In genomic region chr2:86622878-86623548, GRCh38 we compare ENCODE assay signal across 8 cellular contexts. TPM values are rescaled to one million over a fixed set of nuclear protein-coding genes. Genes with fewer than 3 reads are reported as not detected.
DNase-seq lines count a peak whose midpoint lies in the region; ATAC-seq, FAIRE-seq and TF ChIP-seq lines count a peak whose summit lies in the region.

No MANE protein-coding gene starts in this region.

- H3K36me3 ChIP-seq in GM23338 (ENCODE audit: insufficient read depth) (no peaks in the 10 kb centered on the region), KMS-11 (ENCODE audit: insufficient read depth) (no peaks in the 10 kb centered on the region)

- peak overlapping the region; percentile 94 for H3K4me3 Mint-ChIP-seq in GM23338
- peak overlapping the region; percentile 93 for H3K4me3 Mint-ChIP-seq in activated CD4-positive, alpha-beta T cell treated with anti-CD3 and anti-CD28 coated beads, Interleukin-2, amount 10 ng/mL, durations not matched to agents 24 days and 14 days
- H3K4me3 Mint-ChIP-seq in dendritic cell treated with granulocyte-macrophage colony-stimulating factor and Interleukin-4, amounts not matched to agents 40 ng/mL and 50 ng/mL, for 4 days, result peak overlapping the region; percentile 95

- H4K20me1 ChIP-seq in GM23338 (replicated peaks; ENCODE audit: insufficient read depth) (no peaks in the 10 kb centered on the region; the same call in 1 of the 2 replicates), KMS-11 (ENCODE audit: insufficient read depth) (no peaks in the 10 kb centered on the region)

- H3K4me1 Mint-ChIP-seq in GM23338, result peaks cover 9% of the 10 kb centered on the region; the same call in 2 of the 3 replicates
- H3K4me1 Mint-ChIP-seq in activated CD4-positive, alpha-beta T cell treated with anti-CD3 and anti-CD28 coated beads, Interleukin-2, amount 10 ng/mL, durations not matched to agents 24 days and 14 days, result peaks cover 20% of the 10 kb centered on the region
- H3K4me1 Mint-ChIP-seq in dendritic cell treated with granulocyte-macrophage colony-stimulating factor and Interleukin-4, amounts not matched to agents 40 ng/mL and 50 ng/mL, for 4 days (ENCODE audit: low read depth), result peaks cover 22% of the 10 kb centered on the region

- H3K36me3 Mint-ChIP-seq in GM23338 (ENCODE audit: low read depth), result no peaks in the 10 kb centered on the region
- H3K36me3 Mint-ChIP-seq in activated CD4-positive, alpha-beta T cell treated with anti-CD3 and anti-CD28 coated beads, Interleukin-2, amount 10 ng/mL, durations not matched to agents 24 days and 14 days (ENCODE audit: low read depth), result peaks cover 19% of the 10 kb centered on the region
- H3K36me3 Mint-ChIP-seq in dendritic cell treated with granulocyte-macrophage colony-stimulating factor and Interleukin-4, amounts not matched to agents 40 ng/mL and 50 ng/mL, for 4 days (ENCODE audit: low read depth), result peaks cover 33% of the 10 kb centered on the region

- TF ChIP-seq POLR2A in GM12891 (IDR thresholded peaks at IDR 0.05; ENCODE audit: low read depth, low read length), result peak; percentile 1; the same call in 1 of the 2 replicates

- H3K4me3 ChIP-seq in GM23338 (peak overlapping the region; percentile 93), KMS-11 (IDR thresholded peaks at IDR 0.05; ENCODE audit: insufficient read depth, low read depth, low read length) (peak overlapping the region; percentile 68)

- no peak; the same call in 2 of the 3 replicates for ATAC-seq in GM23338

- H3K27ac ChIP-seq in GM23338 (ENCODE audit: low read depth) (no peak overlapping the region), KMS-11 (peak overlapping the region; percentile 95)

- H3K4me1 ChIP-seq in GM23338 (ENCODE audit: insufficient read depth) (peaks cover 12% of the 10 kb centered on the region; the same call in 1 of the 2 replicates), KMS-11 (ENCODE audit: low read depth, poor library complexity, severe bottlenecking) (peaks cover 30% of the 10 kb centered on the region)

- H3K27ac Mint-ChIP-seq in GM23338, result peak overlapping the region; percentile 74; the same call in 1 of the 2 replicates
- peak overlapping the region; percentile 97 for H3K27ac Mint-ChIP-seq in activated CD4-positive, alpha-beta T cell treated with anti-CD3 and anti-CD28 coated beads, Interleukin-2, amount 10 ng/mL, durations not matched to agents 24 days and 14 days
- H3K27ac Mint-ChIP-seq in dendritic cell treated with granulocyte-macrophage colony-stimulating factor and Interleukin-4, amounts not matched to agents 40 ng/mL and 50 ng/mL, for 4 days, result peak overlapping the region; percentile 97

- DNase-seq in GM12891 (ENCODE audit: insufficient read length, low spot score) (peak; percentile 54), GM23338 (ENCODE audit: low spot score) (peak; percentile 43), medulla oblongata (ENCODE audit: extremely low spot score) (peak; percentile 43), inferior parietal cortex (ENCODE audit: extremely low spot score) (no peak)
- DNase-seq in activated CD4-positive, alpha-beta T cell treated with anti-CD3 and anti-CD28 coated beads, Interleukin-2, amount 10 ng/mL, durations not matched to agents 24 days and 14 days, result peak; percentile 89
- peak; percentile 9 for DNase-seq in stimulated activated CD8-positive, alpha-beta memory T cell treated with anti-CD3 and anti-CD28 coated beads, Interleukin-12 subunit alpha, Interleukin-12 subunit beta, amount 100 ng/mL, for 1 hour (ENCODE audit: low read depth)

- H3K79me2 ChIP-seq in GM23338 (replicated peaks; ENCODE audit: insufficient read depth), result peaks cover 11% of the 10 kb centered on the region; the same call in 1 of the 2 replicates
- peaks cover 50% of the 10 kb centered on the region for H3K79me2 ChIP-seq in KMS-11 (ENCODE audit: insufficient read depth, low read depth)

- H3K27me3 Mint-ChIP-seq in GM23338 (ENCODE audit: insufficient read depth, low read depth, poor library complexity), result peaks cover 2% of the 10 kb centered on the region
- peaks cover 12% of the 10 kb centered on the region for H3K27me3 Mint-ChIP-seq in activated CD4-positive, alpha-beta T cell treated with anti-CD3 and anti-CD28 coated beads, Interleukin-2, amount 10 ng/mL, durations not matched to agents 24 days and 14 days
- H3K27me3 Mint-ChIP-seq in dendritic cell treated with granulocyte-macrophage colony-stimulating factor and Interleukin-4, amounts not matched to agents 40 ng/mL and 50 ng/mL, for 4 days, result peaks cover 2% of the 10 kb centered on the region

- TF ChIP-seq CTCF in GM23338 (conservative IDR thresholded peaks at IDR 0.05; ENCODE audit: low read depth in 2 of 2), result no peak
- TF ChIP-seq CTCF in KMS-11 (conservative IDR thresholded peaks at IDR 0.05; ENCODE audit: low read depth, low read length), result no peak

- no peaks in the 10 kb centered on the region for H3F3A ChIP-seq in GM23338 (replicated peaks; ENCODE audit: low read depth)

- H3K4me2 ChIP-seq in GM23338, result peak overlapping the region; percentile 79
- H3K4me2 ChIP-seq in KMS-11, result peak overlapping the region; percentile 85

- intact Hi-C loops in activated CD4-positive, alpha-beta T cell treated with anti-CD3 and anti-CD28 coated beads, Interleukin-2, amount 10 ng/mL, durations not matched to agents 24 days and 14 days (cut with micrococcal nuclease), result loop anchor here (1.0 to 5.0 kb wide), 6 partner anchors 41 to 428 kb away; partner anchors contain the start of genes CHMP3 and IMMT
- intact Hi-C loops in dendritic cell treated with granulocyte-macrophage colony-stimulating factor and Interleukin-4, amounts not matched to agents 40 ng/mL and 50 ng/mL, for 4 days (cut with micrococcal nuclease), result loop anchor here (2.0 to 10.0 kb wide), 3 partner anchors 60 to 182 kb away; partner anchors contain the start of genes CHMP3 and KDM3A

- no peaks in the 10 kb centered on the region for H3K27me3 ChIP-seq in GM23338 (ENCODE audit: insufficient read depth)
- no peaks in the 10 kb centered on the region for H3K27me3 ChIP-seq in KMS-11 (ENCODE audit: insufficient read depth, low read depth)

- no peak for FAIRE-seq in GM12891 (lab: Jason Lieb, UNC)

- H3K9me2 ChIP-seq in GM23338 (ENCODE audit: insufficient read depth), result no peaks in the 10 kb centered on the region

- peak overlapping the region; percentile 90 for H3K9ac ChIP-seq in KMS-11

- H2AFZ ChIP-seq in GM23338, result peak overlapping the region; percentile 93
- H2AFZ ChIP-seq in KMS-11 (ENCODE audit: low read depth), result peak overlapping the region; percentile 62

- H3K9me3 Mint-ChIP-seq in GM23338, result no peaks in the 10 kb centered on the region
- no peaks in the 10 kb centered on the region for H3K9me3 Mint-ChIP-seq in activated CD4-positive, alpha-beta T cell treated with anti-CD3 and anti-CD28 coated beads, Interleukin-2, amount 10 ng/mL, durations not matched to agents 24 days and 14 days
- no peaks in the 10 kb centered on the region for H3K9me3 Mint-ChIP-seq in dendritic cell treated with granulocyte-macrophage colony-stimulating factor and Interleukin-4, amounts not matched to agents 40 ng/mL and 50 ng/mL, for 4 days

TF ChIP-seq in GM12891, 5 proteins besides CTCF, POLR2A, EP300 and RAD21:
- TF ChIP-seq POU2F2 (IDR thresholded peaks at IDR 0.05; ENCODE audit: low read depth, low read length), result no peak
- 0 out of 2 replicates have a peak, but pooled peaks have one; percentile 9 for TF ChIP-seq TAF1 (IDR thresholded peaks at IDR 0.05; ENCODE audit: low read depth, low read length)

TF ChIP-seq in GM23338, 12 proteins besides CTCF, POLR2A, EP300 and RAD21:
- TF ChIP-seq POLR2AphosphoS5 (IDR thresholded peaks at IDR 0.05; ENCODE audit: low read depth), result no peak
- no peak for TF ChIP-seq ETS1 (IDR thresholded peaks at IDR 0.05)
- no peak for TF ChIP-seq EZH2phosphoT487 (IDR thresholded peaks at IDR 0.05; ENCODE audit: unreplicated experiment)
- TF ChIP-seq STAT1 (IDR thresholded peaks at IDR 0.05; ENCODE audit: unreplicated experiment), result no peak

RNA-seq across cellular contexts. Expression of gene RNF103, which starts 0.7 kb away (rescaled TPM):
- polyA plus RNA-seq in GM12891 (2012; ENCODE audit: low read depth, missing spikeins), result 5.4 TPM
- 5.9 and 8.5 TPM in 2 replicates for total RNA-seq in GM23338 (2014; rRNA removed; shearing (Covaris generic))
- polyA plus RNA-seq in GM23338 (2016; fragmentation: Nextera tagmentation; extraction: Ambion mirVana), result 3.7 and 3.8 TPM in 2 replicates
- 11.7 and 12.1 TPM in 2 replicates for total RNA-seq in activated CD4-positive, alpha-beta T cell treated with anti-CD3 and anti-CD28 coated beads, Interleukin-2, amount 10 ng/mL, durations not matched to agents 24 days and 14 days

RNA-seq across cellular contexts. Expression of gene CHMP3, which starts 59.8 kb away (rescaled TPM):
- 28.5 TPM for polyA plus RNA-seq in GM12891 (2012; ENCODE audit: low read depth, missing spikeins)
- total RNA-seq in GM23338 (2014; rRNA removed; shearing (Covaris generic)), result 12.9 and 15.6 TPM in 2 replicates
- 15.5 and 16.3 TPM in 2 replicates for polyA plus RNA-seq in GM23338 (2016; fragmentation: Nextera tagmentation; extraction: Ambion mirVana)
- 28.3 and 29.0 TPM in 2 replicates for total RNA-seq in activated CD4-positive, alpha-beta T cell treated with anti-CD3 and anti-CD28 coated beads, Interleukin-2, amount 10 ng/mL, durations not matched to agents 24 days and 14 days
